Comparison of ENCODE assay signal across 37 cellular contexts in the genomic region with DNA sequence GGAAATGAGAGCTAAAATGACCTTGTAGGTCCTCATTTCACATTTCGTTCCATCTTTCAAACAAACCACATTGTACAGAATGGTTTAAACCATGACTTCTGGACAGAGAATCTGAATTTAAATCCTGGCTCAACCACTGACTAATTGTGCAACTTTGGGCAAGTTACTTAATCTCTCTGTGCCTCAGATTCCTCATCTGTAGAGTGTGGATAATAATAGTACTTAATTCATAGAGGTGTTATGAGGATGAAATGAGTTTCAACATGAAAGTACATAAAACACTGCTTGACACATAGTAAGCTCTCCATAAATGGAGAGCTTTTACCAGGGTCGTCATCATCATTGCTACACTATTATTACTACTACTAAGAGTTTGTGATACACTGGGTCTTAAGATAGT. TPM values are rescaled to one million over a fixed set of nuclear protein-coding genes. Genes with fewer than 3 reads are reported as not detected.
"Had no signal": no experiment of that assay in that cellular context is flagged by ENCODE, and none has a peak within 500 bp of the region (broad histone marks: within the 10 kb centered on the region; RNA-seq: fewer than 3 reads in every experiment).

No MANE protein-coding gene starts in this region.

- H3K9me3 Mint-ChIP-seq: activated B cell treated with CpG ODN at 0.5 μM for 24 hours; activated CD4-positive, alpha-beta memory T cell treated with anti-CD3 and anti-CD28 coated beads for 36 hours; activated naive CD4-positive, alpha-beta T cell treated with anti-CD3 and anti-CD28 coated beads, Interleukin-2, amount 50 U/mL, for 24 hours; activated naive CD8-positive, alpha-beta T cell treated with anti-CD3 and anti-CD28 coated beads, Interleukin-2, amount 10 ng/mL, durations not matched to agents 7 days and 5 days; activated T-helper 2 cell treated with anti-CD3 and anti-CD28 coated beads, Interferon-gamma antibody, Interleukin-2, Interleukin-4, amounts not matched to agents 10 μg/mL and 5 μg/mL and 100 μg/mL, durations not matched to agents 14 hours and 24 hours and 36 hours had no signal

- FAIRE-seq: astrocyte, RCC 7860 had no signal

- H3K27ac Mint-ChIP-seq: activated B cell treated with CpG ODN at 0.5 μM for 24 hours; activated CD4-positive, alpha-beta memory T cell treated with anti-CD3 and anti-CD28 coated beads for 36 hours; activated naive CD4-positive, alpha-beta T cell treated with anti-CD3 and anti-CD28 coated beads, Interleukin-2, amount 50 U/mL, for 24 hours; activated naive CD8-positive, alpha-beta T cell treated with anti-CD3 and anti-CD28 coated beads, Interleukin-2, amount 10 ng/mL, durations not matched to agents 7 days and 5 days; activated T-helper 2 cell treated with anti-CD3 and anti-CD28 coated beads, Interferon-gamma antibody, Interleukin-2, Interleukin-4, amounts not matched to agents 10 μg/mL and 5 μg/mL and 100 μg/mL, durations not matched to agents 14 hours and 24 hours and 36 hours had no signal

- H3K4me3 Mint-ChIP-seq: activated B cell treated with CpG ODN at 0.5 μM for 24 hours; activated CD4-positive, alpha-beta memory T cell treated with anti-CD3 and anti-CD28 coated beads for 36 hours; activated naive CD4-positive, alpha-beta T cell treated with anti-CD3 and anti-CD28 coated beads, Interleukin-2, amount 50 U/mL, for 24 hours; activated naive CD8-positive, alpha-beta T cell treated with anti-CD3 and anti-CD28 coated beads, Interleukin-2, amount 10 ng/mL, durations not matched to agents 7 days and 5 days had no signal

- H3K4me3 ChIP-seq: body of pancreas, breast epithelium, K562, PC-9 had no signal

- H3K4me2 ChIP-seq: PC-9 had no signal

- H3K27me3 ChIP-seq: body of pancreas, breast epithelium had no signal

- H3K4me1 Mint-ChIP-seq: activated naive CD8-positive, alpha-beta T cell treated with anti-CD3 and anti-CD28 coated beads, Interleukin-2, amount 10 ng/mL, durations not matched to agents 7 days and 5 days had no signal

- ATAC-seq: body of pancreas, K562 had no signal

- H3K27ac ChIP-seq: body of pancreas, breast epithelium, PC-9, RWPE1, VCaP had no signal

- H3K4me1 ChIP-seq: breast epithelium had no signal

- H3K9me3 ChIP-seq: body of pancreas, breast epithelium had no signal

- H3K36me3 ChIP-seq: breast epithelium had no signal

- H2AFZ ChIP-seq: PC-9 had no signal

- DNase-seq: activated B cell treated with CpG ODN at 0.5 μM for 24 hours; activated CD4-positive, alpha-beta memory T cell treated with anti-CD3 and anti-CD28 coated beads for 36 hours; activated CD4-positive, alpha-beta T cell treated with anti-CD3 and anti-CD28 coated beads for 4 hours; activated CD4-positive, alpha-beta T cell treated with anti-CD3 and anti-CD28 coated beads, Interleukin-2, amount 50 U/mL, for 1 hour; activated CD4-positive, CD25-positive, alpha-beta regulatory T cell treated with anti-CD3 and anti-CD28 coated beads, Interleukin-2, amount 50 U/mL, for 72 hours; activated CD8-positive, alpha-beta memory T cell treated with anti-CD3 and anti-CD28 coated beads, Interleukin-2, amount 50 U/mL, for 48 hours; activated gamma-delta T cell; activated naive CD4-positive, alpha-beta T cell treated with Interleukin-2 at 50 U/mL for 16 hours; activated naive CD8-positive, alpha-beta T cell treated with anti-CD3 and anti-CD28 coated beads, Interleukin-2, amount 10 ng/mL, durations not matched to agents 7 days and 5 days; activated T-cell treated with anti-CD3 and anti-CD28 coated beads, Interleukin-2, amount 50 U/mL, for 48 hours; body of pancreas; caudate nucleus; NCI-H1092 treated with DMSO at 0.1 percent for 48 hours; NCI-H1417; NCI-H187; NCI-H2029 treated with DMSO at 0.1 percent for 48 hours; NCI-H2107; NCI-H2171; NCI-H510A; NCI-H526; NCI-H748 treated with DMSO at 0.1 percent for 48 hours; PC-9; Right ventricle myocardium superior; SW 1271; T-helper 1 cell; T-helper 2 cell; T-helper 9 cell had no signal

- H3K36me3 Mint-ChIP-seq: activated CD4-positive, alpha-beta memory T cell treated with anti-CD3 and anti-CD28 coated beads for 36 hours; activated naive CD4-positive, alpha-beta T cell treated with anti-CD3 and anti-CD28 coated beads, Interleukin-2, amount 50 U/mL, for 24 hours; activated naive CD8-positive, alpha-beta T cell treated with anti-CD3 and anti-CD28 coated beads, Interleukin-2, amount 10 ng/mL, durations not matched to agents 7 days and 5 days had no signal

RNA-seq across cellular contexts. Expression of gene FOXE1, which starts 46.3 kb away (rescaled TPM):
- total RNA-seq: activated B cell treated with CpG ODN at 0.5 μM for 24 hours; activated CD4-positive, alpha-beta memory T cell treated with anti-CD3 and anti-CD28 coated beads for 36 hours; activated T-helper 2 cell treated with anti-CD3 and anti-CD28 coated beads, Interferon-gamma antibody, Interleukin-2, Interleukin-4, amounts not matched to agents 10 μg/mL and 5 μg/mL and 100 μg/mL, durations not matched to agents 14 hours and 24 hours and 36 hours; body of pancreas; breast epithelium; K562; M059J; OCI-LY7; Right ventricle myocardium superior had no signal
- polyA plus RNA-seq: K562 had no signal
